In genomic region chr10:6416892-6417512, GRCh38 we compare ENCODE assay signal across 9 cellular contexts.
A peak's percentile ranks its signal among the peaks of the same experiment; 100 is the strongest.
DNase-seq lines count a peak whose midpoint lies in the region; ATAC-seq and TF ChIP-seq lines count a peak whose summit lies in the region.
"Had no signal": no experiment of that assay in that cellular context is flagged by ENCODE, and none has a peak within 500 bp of the region (broad histone marks: within the 10 kb centered on the region; RNA-seq: fewer than 3 reads in every experiment).

No MANE protein-coding gene starts in this region.

- ATAC-seq in GM21786 (IDR thresholded peaks at IDR 0.05; ENCODE audit: unreplicated experiment): no peak

- H3K4me3 ChIP-seq in epithelial cell of proximal tubule (ENCODE audit: low read depth, low read length) (no peak overlapping the region), WERI-Rb-1 (ENCODE audit: low read depth, low read length) (no peak overlapping the region)
- H3K4me3 ChIP-seq: SJSA1 had no signal

- H3K36me3 ChIP-seq in WERI-Rb-1: no peaks in the 10 kb centered on the region
- H3K36me3 ChIP-seq: SJSA1 had no signal

- DNase-seq in DMS114 treated with DMSO at 0.1 percent for 48 hours (lab: John Stamatoyannopoulos, UW; ENCODE audit: unreplicated experiment) (peak; percentile 62), HEK293T (ENCODE audit: extremely low spot score) (peak; percentile 46), RWPE1 (ENCODE audit: low spot score) (peak; percentile 57), epithelial cell of proximal tubule (ENCODE audit: low read depth) (no peak), myocyte (ENCODE audit: low read depth) (peak; percentile 68), WERI-Rb-1 (no peak)
- DNase-seq in stimulated activated CD4-positive, alpha-beta T cell treated with anti-CD3 and anti-CD28 coated beads, Interleukin-15, amount 100 ng/mL, for 24 hours: no peak

- H3K27ac ChIP-seq in RWPE1 (no peak overlapping the region), WERI-Rb-1 (no peak overlapping the region)
- H3K27ac ChIP-seq: SJSA1 had no signal

- peaks cover 3% of the 10 kb centered on the region for H3K27me3 ChIP-seq in WERI-Rb-1 (ENCODE audit: insufficient read depth, low read depth, severe bottlenecking)

- H3K9me3 ChIP-seq in WERI-Rb-1 (ENCODE audit: severe bottlenecking): no peaks in the 10 kb centered on the region
- H3K9me3 ChIP-seq: SJSA1 had no signal

- POLR2A ChIA-PET in HEK293T (lab: Yijun Ruan, JAX): no interaction called here
- POLR2A ChIA-PET in RWPE1 (lab: Yijun Ruan, JAX; ENCODE audit: low non-redundant PET): no interaction called here

- TF ChIP-seq CTCF in RWPE1 (conservative IDR thresholded peaks at IDR 0.05; ENCODE audit: low read depth) (peak; percentile 75), epithelial cell of proximal tubule (conservative IDR thresholded peaks at IDR 0.05; ENCODE audit: low read depth, low read length) (peak; percentile 82), WERI-Rb-1 (IDR thresholded peaks at IDR 0.05; ENCODE audit: low read depth, low read length) (no peak; the same call in 1 of the 2 replicates)

- CTCF ChIA-PET in HEK293T (lab: Yijun Ruan, JAX) (interaction anchor here (0.9 to 1.0 kb wide), 2 partner anchors 11 to 251 kb away, joined by 3 read pairs; no protein-coding TSS in a partner anchor), RWPE1 (lab: Yijun Ruan, JAX) (interaction anchor here (0.8 to 1.3 kb wide), 2 partner anchors 64 to 251 kb away, joined by 3 to 9 read pairs; no protein-coding TSS in a partner anchor)

TF ChIP-seq in HEK293T, 16 proteins besides CTCF, POLR2A, EP300 and RAD21:
- no peak for TF ChIP-seq FOXK2 (IDR thresholded peaks at IDR 0.05)
- no peak for TF ChIP-seq FOXA1 (IDR thresholded peaks at IDR 0.05)
- no peak for TF ChIP-seq LEF1 (IDR thresholded peaks at IDR 0.05; ENCODE audit: borderline replicate concordance)
- no peak for TF ChIP-seq SUZ12 (IDR thresholded peaks at IDR 0.05)
- no peak for TF ChIP-seq CTBP1 (IDR thresholded peaks at IDR 0.05; ENCODE audit: borderline replicate concordance)
- TF ChIP-seq NFRKB (IDR thresholded peaks at IDR 0.05): no peak
- TF ChIP-seq PKNOX1 (IDR thresholded peaks at IDR 0.05): no peak
- TF ChIP-seq L3MBTL2 (conservative IDR thresholded peaks at IDR 0.05): no peak
- no peak for TF ChIP-seq ARNT (IDR thresholded peaks at IDR 0.05)
- no peak for TF ChIP-seq HDGF (IDR thresholded peaks at IDR 0.05; ENCODE audit: borderline replicate concordance)
- TF ChIP-seq ZNF384 (IDR thresholded peaks at IDR 0.05): no peak
- TF ChIP-seq SP1 (IDR thresholded peaks at IDR 0.05): no peak

Comparison
In these comparisons a context has a peak if more than half of its experiments do, and no peak if none do; other contexts are left out.
1. DNase-seq: peak in DMS114 treated with DMSO at 0.1 percent for 48 hours (single experiment), HEK293T (single experiment), RWPE1 (single experiment) and myocyte (single experiment); none in epithelial cell of proximal tubule (single experiment), WERI-Rb-1 (single experiment) and stimulated activated CD4-positive, alpha-beta T cell treated with anti-CD3 and anti-CD28 coated beads, Interleukin-15, amount 100 ng/mL, for 24 hours (single experiment).